Comparison of ENCODE assay signal across 1 cellular context in the genomic region with DNA sequence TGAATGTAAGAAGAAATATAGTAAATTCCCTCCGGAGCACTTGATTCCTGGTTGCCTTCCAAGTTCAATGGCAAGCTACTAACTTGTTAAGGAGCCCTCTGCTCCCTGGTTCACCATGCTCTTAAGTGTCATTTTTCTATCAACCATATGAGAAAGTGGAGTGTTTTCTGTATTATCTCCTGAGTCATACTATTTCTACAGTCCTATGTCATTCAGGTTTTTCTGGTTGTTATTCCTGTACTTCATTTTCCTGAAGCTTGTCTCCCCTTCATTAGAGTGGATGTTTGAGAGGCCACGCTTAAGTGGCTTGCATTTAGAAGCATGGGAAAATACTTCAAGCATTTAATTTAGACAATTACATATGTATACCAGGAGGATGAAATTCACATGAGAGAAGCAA.
TF ChIP-seq lines count a peak whose summit lies in the region.

No MANE protein-coding gene starts in this region.

TF ChIP-seq in GM23338, 12 proteins besides CTCF, POLR2A, EP300 and RAD21 (continued from another document):
- TF ChIP-seq, protein P1, sequence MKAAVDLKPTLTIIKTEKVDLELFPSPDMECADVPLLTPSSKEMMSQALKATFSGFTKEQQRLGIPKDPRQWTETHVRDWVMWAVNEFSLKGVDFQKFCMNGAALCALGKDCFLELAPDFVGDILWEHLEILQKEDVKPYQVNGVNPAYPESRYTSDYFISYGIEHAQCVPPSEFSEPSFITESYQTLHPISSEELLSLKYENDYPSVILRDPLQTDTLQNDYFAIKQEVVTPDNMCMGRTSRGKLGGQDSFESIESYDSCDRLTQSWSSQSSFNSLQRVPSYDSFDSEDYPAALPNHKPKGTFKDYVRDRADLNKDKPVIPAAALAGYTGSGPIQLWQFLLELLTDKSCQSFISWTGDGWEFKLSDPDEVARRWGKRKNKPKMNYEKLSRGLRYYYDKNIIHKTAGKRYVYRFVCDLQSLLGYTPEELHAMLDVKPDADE (IDR thresholded peaks at IDR 0.05), result no peak
- TF ChIP-seq ZNF331 (CRISPR knock-in tag; IDR thresholded peaks at IDR 0.05; ENCODE audit: low read depth) (no peak), NANOG (IDR thresholded peaks at IDR 0.05; ENCODE audit: borderline replicate concordance) (no peak), EZH2phosphoT487 (IDR thresholded peaks at IDR 0.05; ENCODE audit: unreplicated experiment) (no peak), EZH2 (IDR thresholded peaks at IDR 0.05; ENCODE audit: low read depth, unreplicated experiment) (no peak), JUNB (IDR thresholded peaks at IDR 0.05; ENCODE audit: unreplicated experiment) (no peak), STAT1 (IDR thresholded peaks at IDR 0.05; ENCODE audit: unreplicated experiment) (no peak)
- TF ChIP-seq, protein P2, sequence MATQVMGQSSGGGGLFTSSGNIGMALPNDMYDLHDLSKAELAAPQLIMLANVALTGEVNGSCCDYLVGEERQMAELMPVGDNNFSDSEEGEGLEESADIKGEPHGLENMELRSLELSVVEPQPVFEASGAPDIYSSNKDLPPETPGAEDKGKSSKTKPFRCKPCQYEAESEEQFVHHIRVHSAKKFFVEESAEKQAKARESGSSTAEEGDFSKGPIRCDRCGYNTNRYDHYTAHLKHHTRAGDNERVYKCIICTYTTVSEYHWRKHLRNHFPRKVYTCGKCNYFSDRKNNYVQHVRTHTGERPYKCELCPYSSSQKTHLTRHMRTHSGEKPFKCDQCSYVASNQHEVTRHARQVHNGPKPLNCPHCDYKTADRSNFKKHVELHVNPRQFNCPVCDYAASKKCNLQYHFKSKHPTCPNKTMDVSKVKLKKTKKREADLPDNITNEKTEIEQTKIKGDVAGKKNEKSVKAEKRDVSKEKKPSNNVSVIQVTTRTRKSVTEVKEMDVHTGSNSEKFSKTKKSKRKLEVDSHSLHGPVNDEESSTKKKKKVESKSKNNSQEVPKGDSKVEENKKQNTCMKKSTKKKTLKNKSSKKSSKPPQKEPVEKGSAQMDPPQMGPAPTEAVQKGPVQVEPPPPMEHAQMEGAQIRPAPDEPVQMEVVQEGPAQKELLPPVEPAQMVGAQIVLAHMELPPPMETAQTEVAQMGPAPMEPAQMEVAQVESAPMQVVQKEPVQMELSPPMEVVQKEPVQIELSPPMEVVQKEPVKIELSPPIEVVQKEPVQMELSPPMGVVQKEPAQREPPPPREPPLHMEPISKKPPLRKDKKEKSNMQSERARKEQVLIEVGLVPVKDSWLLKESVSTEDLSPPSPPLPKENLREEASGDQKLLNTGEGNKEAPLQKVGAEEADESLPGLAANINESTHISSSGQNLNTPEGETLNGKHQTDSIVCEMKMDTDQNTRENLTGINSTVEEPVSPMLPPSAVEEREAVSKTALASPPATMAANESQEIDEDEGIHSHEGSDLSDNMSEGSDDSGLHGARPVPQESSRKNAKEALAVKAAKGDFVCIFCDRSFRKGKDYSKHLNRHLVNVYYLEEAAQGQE (IDR thresholded peaks at IDR 0.05; ENCODE audit: unreplicated experiment), result no peak
- TF ChIP-seq, protein P3, sequence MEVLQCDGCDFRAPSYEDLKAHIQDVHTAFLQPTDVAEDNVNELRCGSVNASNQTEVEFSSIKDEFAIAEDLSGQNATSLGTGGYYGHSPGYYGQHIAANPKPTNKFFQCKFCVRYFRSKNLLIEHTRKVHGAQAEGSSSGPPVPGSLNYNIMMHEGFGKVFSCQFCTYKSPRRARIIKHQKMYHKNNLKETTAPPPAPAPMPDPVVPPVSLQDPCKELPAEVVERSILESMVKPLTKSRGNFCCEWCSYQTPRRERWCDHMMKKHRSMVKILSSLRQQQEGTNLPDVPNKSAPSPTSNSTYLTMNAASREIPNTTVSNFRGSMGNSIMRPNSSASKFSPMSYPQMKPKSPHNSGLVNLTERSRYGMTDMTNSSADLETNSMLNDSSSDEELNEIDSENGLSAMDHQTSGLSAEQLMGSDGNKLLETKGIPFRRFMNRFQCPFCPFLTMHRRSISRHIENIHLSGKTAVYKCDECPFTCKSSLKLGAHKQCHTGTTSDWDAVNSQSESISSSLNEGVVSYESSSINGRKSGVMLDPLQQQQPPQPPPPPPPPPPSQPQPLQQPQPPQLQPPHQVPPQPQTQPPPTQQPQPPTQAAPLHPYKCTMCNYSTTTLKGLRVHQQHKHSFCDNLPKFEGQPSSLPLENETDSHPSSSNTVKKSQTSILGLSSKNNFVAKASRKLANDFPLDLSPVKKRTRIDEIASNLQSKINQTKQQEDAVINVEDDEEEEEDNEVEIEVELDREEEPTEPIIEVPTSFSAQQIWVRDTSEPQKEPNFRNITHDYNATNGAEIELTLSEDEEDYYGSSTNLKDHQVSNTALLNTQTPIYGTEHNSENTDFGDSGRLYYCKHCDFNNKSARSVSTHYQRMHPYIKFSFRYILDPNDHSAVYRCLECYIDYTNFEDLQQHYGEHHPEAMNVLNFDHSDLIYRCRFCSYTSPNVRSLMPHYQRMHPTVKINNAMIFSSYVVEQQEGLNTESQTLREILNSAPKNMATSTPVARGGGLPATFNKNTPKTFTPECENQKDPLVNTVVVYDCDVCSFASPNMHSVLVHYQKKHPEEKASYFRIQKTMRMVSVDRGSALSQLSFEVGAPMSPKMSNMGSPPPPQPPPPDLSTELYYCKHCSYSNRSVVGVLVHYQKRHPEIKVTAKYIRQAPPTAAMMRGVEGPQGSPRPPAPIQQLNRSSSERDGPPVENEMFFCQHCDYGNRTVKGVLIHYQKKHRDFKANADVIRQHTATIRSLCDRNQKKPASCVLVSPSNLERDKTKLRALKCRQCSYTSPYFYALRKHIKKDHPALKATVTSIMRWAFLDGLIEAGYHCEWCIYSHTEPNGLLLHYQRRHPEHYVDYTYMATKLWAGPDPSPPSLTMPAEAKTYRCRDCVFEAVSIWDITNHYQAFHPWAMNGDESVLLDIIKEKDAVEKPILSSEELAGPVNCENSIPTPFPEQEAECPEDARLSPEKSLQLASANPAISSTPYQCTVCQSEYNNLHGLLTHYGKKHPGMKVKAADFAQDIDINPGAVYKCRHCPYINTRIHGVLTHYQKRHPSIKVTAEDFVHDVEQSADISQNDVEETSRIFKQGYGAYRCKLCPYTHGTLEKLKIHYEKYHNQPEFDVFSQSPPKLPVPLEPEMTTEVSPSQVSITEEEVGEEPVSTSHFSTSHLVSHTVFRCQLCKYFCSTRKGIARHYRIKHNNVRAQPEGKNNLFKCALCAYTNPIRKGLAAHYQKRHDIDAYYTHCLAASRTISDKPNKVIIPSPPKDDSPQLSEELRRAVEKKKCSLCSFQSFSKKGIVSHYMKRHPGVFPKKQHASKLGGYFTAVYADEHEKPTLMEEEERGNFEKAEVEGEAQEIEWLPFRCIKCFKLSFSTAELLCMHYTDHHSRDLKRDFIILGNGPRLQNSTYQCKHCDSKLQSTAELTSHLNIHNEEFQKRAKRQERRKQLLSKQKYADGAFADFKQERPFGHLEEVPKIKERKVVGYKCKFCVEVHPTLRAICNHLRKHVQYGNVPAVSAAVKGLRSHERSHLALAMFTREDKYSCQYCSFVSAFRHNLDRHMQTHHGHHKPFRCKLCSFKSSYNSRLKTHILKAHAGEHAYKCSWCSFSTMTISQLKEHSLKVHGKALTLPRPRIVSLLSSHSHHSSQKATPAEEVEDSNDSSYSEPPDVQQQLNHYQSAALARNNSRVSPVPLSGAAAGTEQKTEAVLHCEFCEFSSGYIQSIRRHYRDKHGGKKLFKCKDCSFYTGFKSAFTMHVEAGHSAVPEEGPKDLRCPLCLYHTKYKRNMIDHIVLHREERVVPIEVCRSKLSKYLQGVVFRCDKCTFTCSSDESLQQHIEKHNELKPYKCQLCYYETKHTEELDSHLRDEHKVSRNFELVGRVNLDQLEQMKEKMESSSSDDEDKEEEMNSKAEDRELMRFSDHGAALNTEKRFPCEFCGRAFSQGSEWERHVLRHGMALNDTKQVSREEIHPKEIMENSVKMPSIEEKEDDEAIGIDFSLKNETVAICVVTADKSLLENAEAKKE (CRISPR knock-in tag; IDR thresholded peaks at IDR 0.05), result no peak
